ENCODE assay signal across 1 cellular context in the genomic region with DNA sequence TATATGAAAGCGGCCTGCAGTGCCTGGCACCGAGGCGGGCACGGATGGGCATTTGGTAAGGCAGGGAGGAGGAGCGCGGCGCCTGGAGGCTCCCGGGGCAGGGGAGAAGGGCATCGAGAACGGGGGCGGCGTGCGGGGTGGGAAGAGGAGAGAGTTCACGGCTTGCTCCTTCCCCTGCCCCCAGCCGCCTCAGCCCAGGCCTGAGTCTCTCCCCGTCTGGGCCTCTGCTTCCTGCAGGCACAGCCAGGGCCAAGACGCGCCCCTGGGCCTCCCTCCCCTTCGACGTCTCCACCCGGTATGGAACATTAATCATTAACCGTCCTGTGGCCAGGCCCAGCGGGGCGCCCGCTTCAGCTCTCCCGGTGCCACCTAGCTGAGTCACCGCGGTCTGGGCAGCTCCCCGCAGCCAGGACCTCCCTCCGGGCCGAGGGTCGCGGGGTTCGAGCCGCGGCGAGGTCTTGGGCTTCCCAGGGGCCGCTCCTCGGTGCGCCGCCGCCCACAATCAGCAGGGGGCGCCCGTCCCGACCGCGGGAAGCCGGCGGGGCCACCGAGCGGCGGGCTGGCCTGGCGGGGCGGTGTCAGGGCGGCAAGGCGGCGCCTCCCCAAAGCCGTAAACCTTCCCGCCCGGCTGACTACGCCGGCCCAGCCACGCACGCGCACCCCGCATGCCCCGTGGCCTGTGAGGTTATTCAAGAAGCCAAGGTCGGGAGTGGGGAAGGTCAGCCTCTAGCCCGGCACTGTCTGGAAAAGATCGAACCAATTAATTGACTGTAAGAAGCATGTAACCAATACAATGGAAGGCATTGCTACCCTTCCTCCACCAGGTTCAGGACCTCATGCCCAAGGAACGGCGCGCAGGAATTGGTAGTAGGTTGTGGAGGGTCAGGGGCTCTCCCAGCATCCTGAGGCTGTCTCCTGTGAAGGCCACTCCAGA.
TF ChIP-seq lines count a peak whose summit lies in the region.

No MANE protein-coding gene starts in this region.

TF ChIP-seq in SK-N-SH, 30 proteins besides CTCF, POLR2A, EP300 and RAD21 (continued from another document):
- TF ChIP-seq, protein P1, sequence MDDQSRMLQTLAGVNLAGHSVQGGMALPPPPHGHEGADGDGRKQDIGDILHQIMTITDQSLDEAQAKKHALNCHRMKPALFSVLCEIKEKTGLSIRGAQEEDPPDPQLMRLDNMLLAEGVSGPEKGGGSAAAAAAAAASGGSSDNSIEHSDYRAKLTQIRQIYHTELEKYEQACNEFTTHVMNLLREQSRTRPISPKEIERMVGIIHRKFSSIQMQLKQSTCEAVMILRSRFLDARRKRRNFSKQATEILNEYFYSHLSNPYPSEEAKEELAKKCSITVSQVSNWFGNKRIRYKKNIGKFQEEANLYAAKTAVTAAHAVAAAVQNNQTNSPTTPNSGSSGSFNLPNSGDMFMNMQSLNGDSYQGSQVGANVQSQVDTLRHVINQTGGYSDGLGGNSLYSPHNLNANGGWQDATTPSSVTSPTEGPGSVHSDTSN (IDR thresholded peaks at IDR 0.05), result peak; percentile 77
- TF ChIP-seq TAF1 (IDR thresholded peaks at IDR 0.05; ENCODE audit: borderline replicate concordance, low read depth, low read length) (peak; percentile 12; the same call in 1 of the 2 replicates), EZH2phosphoT487 (IDR thresholded peaks at IDR 0.05; ENCODE audit: borderline replicate concordance, low read depth) (no peak), CHD2 (IDR thresholded peaks at IDR 0.05; ENCODE audit: low read length, partially characterized antibody) (no peak), NFIC (IDR thresholded peaks at IDR 0.05; ENCODE audit: borderline replicate concordance) (peak; percentile 45; the same call in 1 of the 2 replicates), MXI1 (IDR thresholded peaks at IDR 0.05; ENCODE audit: low read depth, low read length) (peak; percentile 40; the same call in 1 of the 2 replicates), RCOR1 (IDR thresholded peaks at IDR 0.05; ENCODE audit: low read length) (no peak), GATA2 (CRISPR knock-in tag; IDR thresholded peaks at IDR 0.05) (no peak), MEF2A (IDR thresholded peaks at IDR 0.05; ENCODE audit: borderline replicate concordance, low read depth) (no peak), ELF1 (IDR thresholded peaks at IDR 0.05) (no peak), SMC3 (IDR thresholded peaks at IDR 0.05; ENCODE audit: low read depth, low read length) (peak; percentile 84), POLR2AphosphoS5 (IDR thresholded peaks at IDR 0.05; ENCODE audit: low read depth, low read length) (no peak)
- TF ChIP-seq, protein P2, sequence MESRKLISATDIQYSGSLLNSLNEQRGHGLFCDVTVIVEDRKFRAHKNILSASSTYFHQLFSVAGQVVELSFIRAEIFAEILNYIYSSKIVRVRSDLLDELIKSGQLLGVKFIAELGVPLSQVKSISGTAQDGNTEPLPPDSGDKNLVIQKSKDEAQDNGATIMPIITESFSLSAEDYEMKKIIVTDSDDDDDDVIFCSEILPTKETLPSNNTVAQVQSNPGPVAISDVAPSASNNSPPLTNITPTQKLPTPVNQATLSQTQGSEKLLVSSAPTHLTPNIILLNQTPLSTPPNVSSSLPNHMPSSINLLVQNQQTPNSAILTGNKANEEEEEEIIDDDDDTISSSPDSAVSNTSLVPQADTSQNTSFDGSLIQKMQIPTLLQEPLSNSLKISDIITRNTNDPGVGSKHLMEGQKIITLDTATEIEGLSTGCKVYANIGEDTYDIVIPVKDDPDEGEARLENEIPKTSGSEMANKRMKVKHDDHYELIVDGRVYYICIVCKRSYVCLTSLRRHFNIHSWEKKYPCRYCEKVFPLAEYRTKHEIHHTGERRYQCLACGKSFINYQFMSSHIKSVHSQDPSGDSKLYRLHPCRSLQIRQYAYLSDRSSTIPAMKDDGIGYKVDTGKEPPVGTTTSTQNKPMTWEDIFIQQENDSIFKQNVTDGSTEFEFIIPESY (IDR thresholded peaks at IDR 0.05; ENCODE audit: borderline replicate concordance, low read depth), result no peak
- TF ChIP-seq, protein P3, sequence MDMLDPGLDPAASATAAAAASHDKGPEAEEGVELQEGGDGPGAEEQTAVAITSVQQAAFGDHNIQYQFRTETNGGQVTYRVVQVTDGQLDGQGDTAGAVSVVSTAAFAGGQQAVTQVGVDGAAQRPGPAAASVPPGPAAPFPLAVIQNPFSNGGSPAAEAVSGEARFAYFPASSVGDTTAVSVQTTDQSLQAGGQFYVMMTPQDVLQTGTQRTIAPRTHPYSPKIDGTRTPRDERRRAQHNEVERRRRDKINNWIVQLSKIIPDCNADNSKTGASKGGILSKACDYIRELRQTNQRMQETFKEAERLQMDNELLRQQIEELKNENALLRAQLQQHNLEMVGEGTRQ (IDR thresholded peaks at IDR 0.05; ENCODE audit: borderline replicate concordance, low read depth, low read length), result no peak
- TF ChIP-seq, protein P4, sequence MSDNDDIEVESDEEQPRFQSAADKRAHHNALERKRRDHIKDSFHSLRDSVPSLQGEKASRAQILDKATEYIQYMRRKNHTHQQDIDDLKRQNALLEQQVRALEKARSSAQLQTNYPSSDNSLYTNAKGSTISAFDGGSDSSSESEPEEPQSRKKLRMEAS (IDR thresholded peaks at IDR 0.05; ENCODE audit: low read depth), result peak; percentile 79
- TF ChIP-seq, protein P5, sequence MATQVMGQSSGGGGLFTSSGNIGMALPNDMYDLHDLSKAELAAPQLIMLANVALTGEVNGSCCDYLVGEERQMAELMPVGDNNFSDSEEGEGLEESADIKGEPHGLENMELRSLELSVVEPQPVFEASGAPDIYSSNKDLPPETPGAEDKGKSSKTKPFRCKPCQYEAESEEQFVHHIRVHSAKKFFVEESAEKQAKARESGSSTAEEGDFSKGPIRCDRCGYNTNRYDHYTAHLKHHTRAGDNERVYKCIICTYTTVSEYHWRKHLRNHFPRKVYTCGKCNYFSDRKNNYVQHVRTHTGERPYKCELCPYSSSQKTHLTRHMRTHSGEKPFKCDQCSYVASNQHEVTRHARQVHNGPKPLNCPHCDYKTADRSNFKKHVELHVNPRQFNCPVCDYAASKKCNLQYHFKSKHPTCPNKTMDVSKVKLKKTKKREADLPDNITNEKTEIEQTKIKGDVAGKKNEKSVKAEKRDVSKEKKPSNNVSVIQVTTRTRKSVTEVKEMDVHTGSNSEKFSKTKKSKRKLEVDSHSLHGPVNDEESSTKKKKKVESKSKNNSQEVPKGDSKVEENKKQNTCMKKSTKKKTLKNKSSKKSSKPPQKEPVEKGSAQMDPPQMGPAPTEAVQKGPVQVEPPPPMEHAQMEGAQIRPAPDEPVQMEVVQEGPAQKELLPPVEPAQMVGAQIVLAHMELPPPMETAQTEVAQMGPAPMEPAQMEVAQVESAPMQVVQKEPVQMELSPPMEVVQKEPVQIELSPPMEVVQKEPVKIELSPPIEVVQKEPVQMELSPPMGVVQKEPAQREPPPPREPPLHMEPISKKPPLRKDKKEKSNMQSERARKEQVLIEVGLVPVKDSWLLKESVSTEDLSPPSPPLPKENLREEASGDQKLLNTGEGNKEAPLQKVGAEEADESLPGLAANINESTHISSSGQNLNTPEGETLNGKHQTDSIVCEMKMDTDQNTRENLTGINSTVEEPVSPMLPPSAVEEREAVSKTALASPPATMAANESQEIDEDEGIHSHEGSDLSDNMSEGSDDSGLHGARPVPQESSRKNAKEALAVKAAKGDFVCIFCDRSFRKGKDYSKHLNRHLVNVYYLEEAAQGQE (IDR thresholded peaks at IDR 0.05; ENCODE audit: low read depth, low read length), result no peak
